19 cellular contexts compared by ENCODE assay signal in the genomic region with DNA sequence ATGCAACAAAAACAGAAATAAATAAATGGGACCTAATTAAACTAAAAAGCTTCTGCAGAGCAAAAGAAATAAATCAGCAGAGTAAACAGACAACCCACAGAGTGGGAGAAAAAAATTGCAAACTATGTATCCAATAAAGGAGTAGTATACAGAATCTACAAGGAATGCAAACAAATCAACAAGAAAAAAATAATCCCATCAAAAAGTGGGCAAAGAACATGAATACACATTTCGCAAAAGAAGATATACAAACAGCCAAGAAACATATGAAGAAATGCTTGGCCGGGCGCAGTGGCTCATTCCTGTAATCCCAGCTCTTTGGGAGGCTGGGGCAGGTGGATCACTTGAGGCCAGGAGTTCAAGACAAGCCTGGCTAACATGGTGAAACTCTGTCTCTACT. TPM values are rescaled to one million over a fixed set of nuclear protein-coding genes. Genes with fewer than 3 reads are reported as not detected.
"Had no signal": no experiment of that assay in that cellular context is flagged by ENCODE, and none has a peak within 500 bp of the region (broad histone marks: within the 10 kb centered on the region; RNA-seq: fewer than 3 reads in every experiment).

No MANE protein-coding gene starts in this region.

RNA-seq across cellular contexts. Expression of a gene that starts 10.0 kb away (rescaled TPM):
- total RNA-seq: activated naive CD4-positive, alpha-beta T cell treated with anti-CD3 and anti-CD28 coated beads for 36 hours; activated naive CD4-positive, alpha-beta T cell treated with anti-CD3 and anti-CD28 coated beads, Interleukin-2, amount 50 U/mL, for 72 hours; activated naive CD8-positive, alpha-beta T cell treated with anti-CD3 and anti-CD28 coated beads for 36 hours; activated naive CD8-positive, alpha-beta T cell treated with anti-CD3 and anti-CD28 coated beads, Interleukin-2, amount 10 ng/mL, durations not matched to agents 7 days and 5 days; activated T-cell treated with anti-CD3 and anti-CD28 coated beads, Interleukin-2, amount 50 U/mL, for 4 hours; activated T-cell treated with anti-CD3 and anti-CD28 coated beads, Interleukin-2, amount 50 U/mL, for 72 hours; activated T-helper 1 cell treated with anti-CD3 and anti-CD28 coated beads, Interleukin-12 subunit alpha, Interleukin-12 subunit beta, Interleukin-2, Interleukin-4 antibody, amounts not matched to agents 30 ng/mL and 10 ng/mL and 1 ng/mL, durations not matched to agents 14 hours and 24 hours and 36 hours; activated T-helper 17 cell treated with anti-CD3 and anti-CD28 coated beads, Interleukin-2, amount 50 U/mL, for 72 hours; activated T-helper 2 cell treated with anti-CD3 and anti-CD28 coated beads, Interferon-gamma antibody, Interleukin-2, Interleukin-4, amounts not matched to agents 10 μg/mL and 5 μg/mL and 100 μg/mL, durations not matched to agents 14 hours and 24 hours and 36 hours; adrenal gland; aorta; ascending aorta; astrocyte; breast epithelium; bronchial epithelial cell; cardiac muscle cell; cardiac septum; cerebellum; chondrocyte had no signal
- polyA plus RNA-seq: adrenal gland, aorta, cardiac muscle cell had no signal

RNA-seq across cellular contexts. Expression of a gene that starts 26.8 kb away (rescaled TPM):
- total RNA-seq: activated naive CD4-positive, alpha-beta T cell treated with anti-CD3 and anti-CD28 coated beads for 36 hours; activated naive CD4-positive, alpha-beta T cell treated with anti-CD3 and anti-CD28 coated beads, Interleukin-2, amount 50 U/mL, for 72 hours; activated T-cell treated with anti-CD3 and anti-CD28 coated beads, Interleukin-2, amount 50 U/mL, for 4 hours; activated T-helper 17 cell treated with anti-CD3 and anti-CD28 coated beads, Interleukin-2, amount 50 U/mL, for 72 hours had no signal
